ENCODE assay signal across 1 cellular context in genomic region chr19:12782174-12782423, GRCh38.
TF ChIP-seq lines count a peak whose summit lies in the region.

No MANE protein-coding gene starts in this region.

TF ChIP-seq in H1, 55 proteins besides CTCF, POLR2A, EP300 and RAD21:
- no peak for TF ChIP-seq TBP (IDR thresholded peaks at IDR 0.05; ENCODE audit: low read depth, low read length)
- no peak for TF ChIP-seq EZH2 (IDR thresholded peaks at IDR 0.05; ENCODE audit: low read depth, low read length, severe bottlenecking)
- no peak for TF ChIP-seq PHF8 (conservative IDR thresholded peaks at IDR 0.05; ENCODE audit: low read depth, low read length)
- no peak for TF ChIP-seq EGR1 (IDR thresholded peaks at IDR 0.05; ENCODE audit: borderline replicate concordance, low read depth, low read length)
- no peak for TF ChIP-seq SIX5 (IDR thresholded peaks at IDR 0.05; ENCODE audit: low read depth, low read length)
- no peak for TF ChIP-seq TAF1 (IDR thresholded peaks at IDR 0.05; ENCODE audit: low read depth, low read length)
- TF ChIP-seq TCF12 (IDR thresholded peaks at IDR 0.05; ENCODE audit: low read depth, low read length) = no peak
- no peak for TF ChIP-seq HDAC6 (IDR thresholded peaks at IDR 0.05; ENCODE audit: low read depth, low read length)
- no peak for TF ChIP-seq CTBP2 (IDR thresholded peaks at IDR 0.05; ENCODE audit: borderline replicate concordance, insufficient read depth, insufficient read length, low read length)
- no peak for TF ChIP-seq MAFK (IDR thresholded peaks at IDR 0.05; ENCODE audit: low read depth, low read length)
- TF ChIP-seq CEBPB (IDR thresholded peaks at IDR 0.05; ENCODE audit: low read depth, low read length) = no peak
- TF ChIP-seq POU5F1 (IDR thresholded peaks at IDR 0.05; ENCODE audit: low read depth, low read length) = no peak
- no peak for TF ChIP-seq YY1 (IDR thresholded peaks at IDR 0.05; ENCODE audit: low read depth, low read length)
- no peak for TF ChIP-seq MAX (IDR thresholded peaks at IDR 0.05)
- TF ChIP-seq ZNF274 (IDR thresholded peaks at IDR 0.05; ENCODE audit: borderline replicate concordance, extremely low read depth, low read length) = no peak
- no peak for TF ChIP-seq RNF2 (IDR thresholded peaks at IDR 0.05; ENCODE audit: borderline replicate concordance, low read depth, low read length, missing control alignments, poor library complexity, severe bottlenecking)
- no peak for TF ChIP-seq CHD1 (IDR thresholded peaks at IDR 0.05; ENCODE audit: low read depth, low read length)
- no peak for TF ChIP-seq GABPA (IDR thresholded peaks at IDR 0.05; ENCODE audit: borderline replicate concordance, insufficient read depth, low read length)
- TF ChIP-seq, protein P1, sequence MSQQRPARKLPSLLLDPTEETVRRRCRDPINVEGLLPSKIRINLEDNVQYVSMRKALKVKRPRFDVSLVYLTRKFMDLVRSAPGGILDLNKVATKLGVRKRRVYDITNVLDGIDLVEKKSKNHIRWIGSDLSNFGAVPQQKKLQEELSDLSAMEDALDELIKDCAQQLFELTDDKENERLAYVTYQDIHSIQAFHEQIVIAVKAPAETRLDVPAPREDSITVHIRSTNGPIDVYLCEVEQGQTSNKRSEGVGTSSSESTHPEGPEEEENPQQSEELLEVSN (IDR thresholded peaks at IDR 0.05) = no peak
- TF ChIP-seq NRF1 (IDR thresholded peaks at IDR 0.05; ENCODE audit: low read depth, low read length) = no peak
